Comparison of ENCODE assay signal across 13 cellular contexts in genomic region chr6:57040011-57040410, GRCh38. TPM values are rescaled to one million over a fixed set of nuclear protein-coding genes. Genes with fewer than 3 reads are reported as not detected.
DNase-seq lines count a peak whose midpoint lies in the region; ATAC-seq and TF ChIP-seq lines count a peak whose summit lies in the region.
"Had no signal": no experiment of that assay in that cellular context is flagged by ENCODE, and none has a peak within 500 bp of the region (broad histone marks: within the 10 kb centered on the region; RNA-seq: fewer than 3 reads in every experiment).

No MANE protein-coding gene starts in this region.

- H4K20me1 ChIP-seq in OCI-LY7 (ENCODE audit: insufficient read depth, low read length), result no peaks in the 10 kb centered on the region

- no peak overlapping the region for H3K27ac ChIP-seq in OCI-LY7 (ENCODE audit: low read depth, low read length, poor library complexity, severe bottlenecking)
- H3K27ac ChIP-seq: Peyer's patch had no signal

- H3K36me3 ChIP-seq in OCI-LY7 (ENCODE audit: insufficient read depth, low read length), result no peaks in the 10 kb centered on the region
- H3K36me3 ChIP-seq: Peyer's patch had no signal

- POLR2A ChIA-PET in OCI-LY7 (lab: Charles Lee), result no interaction called here

- TF ChIP-seq CTCF in GM12872 (IDR thresholded peaks at IDR 0.05; ENCODE audit: insufficient read depth, low read depth, low read length) (peak; percentile 27; the same call in 2 of the 3 replicates), OCI-LY7 (conservative IDR thresholded peaks at IDR 0.05; ENCODE audit: low read length) (peak; percentile 51), epithelial cell of proximal tubule (conservative IDR thresholded peaks at IDR 0.05; ENCODE audit: low read depth, low read length) (peak; percentile 42)

- H3K4me1 ChIP-seq in OCI-LY7 (ENCODE audit: insufficient read depth, low read length, poor library complexity, severe bottlenecking), result no peaks in the 10 kb centered on the region
- H3K4me1 ChIP-seq: Peyer's patch had no signal

- H3K9me2 ChIP-seq in OCI-LY7 (ENCODE audit: insufficient read depth, low read length), result no peaks in the 10 kb centered on the region

- ATAC-seq in Right ventricle myocardium inferior, result no peak

- CTCF ChIA-PET in OCI-LY7 (lab: Charles Lee; ENCODE audit: unreplicated experiment), result no interaction called here

- in situ Hi-C loops in ACHN (cut with HindIII; ENCODE audit: low pct_ligation_motif_present, low pct_unique_long_range_greater_than_20kb, low sequenced_read_pairs), result no loop called here

- intact Hi-C loops in OCI-LY7 (cut with micrococcal nuclease; ENCODE audit: unreplicated experiment), result no loop called here
- intact Hi-C loops in Right ventricle myocardium inferior (cut with DNase I), result loop anchor here (10.0 kb wide), 1 partner anchor 275 kb away; the partner anchor contains the start of gene PRIM2

- no peak overlapping the region for H3K4me2 ChIP-seq in OCI-LY7 (ENCODE audit: low read length)

- H3K9me3 ChIP-seq in OCI-LY7 (ENCODE audit: low read length), result no peaks in the 10 kb centered on the region
- H3K9me3 ChIP-seq: Peyer's patch had no signal

- no TSS peak for BruUV-seq in OCI-LY7 (replicated peaks; lab: Mats Ljungman, UMichigan)

- no peaks in the 10 kb centered on the region for H3K79me2 ChIP-seq in OCI-LY7 (ENCODE audit: insufficient read depth, low read depth, low read length)

- peak overlapping the region; percentile 5; the same call in 1 of the 2 replicates for H2AFZ ChIP-seq in OCI-LY7 (ENCODE audit: low read length)

- H3K4me3 ChIP-seq in OCI-LY7 (ENCODE audit: low read depth, low read length, poor library complexity, severe bottlenecking) (no peak overlapping the region), epithelial cell of proximal tubule (ENCODE audit: low read depth, low read length) (no peak overlapping the region)
- H3K4me3 ChIP-seq: Peyer's patch had no signal

- DNase-seq in ACHN, result peak; percentile 19
- peak; percentile 40 for DNase-seq in OCI-LY7 (ENCODE audit: low spot score)
- DNase-seq in epithelial cell of proximal tubule (ENCODE audit: low read depth), result no peak
- no peak for DNase-seq in activated effector memory CD4-positive, alpha-beta T cell treated with anti-CD3 and anti-CD28 coated beads, Interleukin-2, amount 50 U/mL, for 16 hours
- DNase-seq in NCI-H774 (lab: John Stamatoyannopoulos, UW), result no peak
- no peak for DNase-seq in Right ventricle myocardium inferior (ENCODE audit: missing footprints)
- DNase-seq in NCI-H1105 treated with DMSO at 0.1 percent for 48 hours (lab: John Stamatoyannopoulos, UW), result no peak
- DNase-seq: activated gamma-delta T cell; COR-L47; effector CD4-positive, alpha-beta T cell; MM.1S; Peyer's patch had no signal

RNA-seq across cellular contexts. Expression of gene KIAA1586, which starts 6.5 kb away (rescaled TPM):
- total RNA-seq in OCI-LY7 (2014; rRNA removed; shearing (Covaris generic)), result 14.4 and 16.2 TPM in 2 replicates
- 25.7 and 28.0 TPM in 2 replicates for total RNA-seq in OCI-LY7 (2022)
- total RNA-seq in epithelial cell of proximal tubule, result 7.2 and 7.5 TPM in 2 replicates
- total RNA-seq in Right ventricle myocardium inferior, result 6.4 TPM

RNA-seq across cellular contexts. Expression of gene ZNF451, which starts 50.0 kb away (rescaled TPM):
- 35.1 and 50.0 TPM in 2 replicates for total RNA-seq in OCI-LY7 (2014; rRNA removed; shearing (Covaris generic))
- total RNA-seq in OCI-LY7 (2022), result 66.7 and 76.3 TPM in 2 replicates
- 16.4 and 24.9 TPM in 2 replicates for total RNA-seq in epithelial cell of proximal tubule
- total RNA-seq in Right ventricle myocardium inferior, result 19.0 TPM

Comparison
In these comparisons a context has a peak if more than half of its experiments do, and no peak if none do; other contexts are left out.
1. DNase-seq: peak in ACHN (single experiment) and OCI-LY7 (single experiment); none in epithelial cell of proximal tubule (single experiment), activated effector memory CD4-positive, alpha-beta T cell treated with anti-CD3 and anti-CD28 coated beads, Interleukin-2, amount 50 U/mL, for 16 hours (single experiment), NCI-H774 (single experiment), Right ventricle myocardium inferior (single experiment) and NCI-H1105 treated with DMSO at 0.1 percent for 48 hours (single experiment).
2. Peak in every context shown above with its lines, with median percentiles within 50 percentile points of each other: CTCF ChIP-seq.